9 cellular contexts compared by ENCODE assay signal in the genomic region with DNA sequence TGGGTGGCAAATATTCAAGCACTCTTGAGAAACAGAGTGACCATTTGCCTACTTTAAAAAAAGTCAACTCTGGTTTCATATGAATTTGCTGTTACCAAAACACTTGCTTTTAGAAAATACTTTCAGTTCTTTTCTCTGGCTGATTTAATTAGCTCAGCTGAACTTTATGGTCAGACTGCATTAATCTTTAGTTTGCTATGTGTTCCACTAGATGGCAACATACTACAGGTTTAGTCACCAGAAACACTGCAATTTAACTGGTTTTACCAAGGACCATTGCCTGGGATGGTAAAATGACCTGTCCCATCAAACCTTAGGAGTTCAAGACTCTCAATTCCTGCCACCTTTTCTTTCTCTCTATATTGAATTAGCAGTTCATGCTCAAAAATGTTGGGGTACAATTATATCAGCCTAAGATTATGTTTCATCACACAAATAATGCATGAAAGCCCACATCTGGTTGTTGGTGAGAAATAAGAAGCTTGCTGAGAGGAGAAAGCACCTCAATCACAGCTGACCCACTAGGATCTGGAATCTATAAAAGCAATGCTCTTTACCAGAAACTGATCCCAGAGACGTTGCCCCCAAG. TPM values are rescaled to one million over a fixed set of nuclear protein-coding genes. Genes with fewer than 3 reads are reported as not detected.
A peak's percentile ranks its signal among the peaks of the same experiment; 100 is the strongest.
DNase-seq lines count a peak whose midpoint lies in the region; ATAC-seq, FAIRE-seq and TF ChIP-seq lines count a peak whose summit lies in the region.
"Had no signal": no experiment of that assay in that cellular context is flagged by ENCODE, and none has a peak within 500 bp of the region (broad histone marks: within the 10 kb centered on the region; RNA-seq: fewer than 3 reads in every experiment).

No MANE protein-coding gene starts in this region.

- DNase-seq in DMS79 treated with DMSO at 0.1 percent for 48 hours (lab: John Stamatoyannopoulos, UW) (peak; percentile 23), DMS79 (lab: John Stamatoyannopoulos, UW) (no peak), HTR-8/SVneo (ENCODE audit: insufficient read length, low spot score) (peak; percentile 69), SK-N-DZ (ENCODE audit: low spot score) (peak; percentile 49), esophagus squamous epithelium (lab: John Stamatoyannopoulos, UW) (no peak), NK-92 (lab: John Stamatoyannopoulos, UW; ENCODE audit: unreplicated experiment) (no peak)

- H2AFZ ChIP-seq in neural cell (ENCODE audit: low read depth, low read length): no peak overlapping the region

- no peaks in the 10 kb centered on the region for H3K9me3 ChIP-seq in esophagus squamous epithelium
- no peaks in the 10 kb centered on the region for H3K9me3 ChIP-seq in neural cell (ENCODE audit: low read length)
- H3K9me3 ChIP-seq: BLaER1 treated with 17β-estradiol and CSF1 and Interleukin-3, amounts not matched to agents 10 nM and 100 nM had no signal

- TF ChIP-seq CTCF in esophagus squamous epithelium (IDR thresholded peaks at IDR 0.05): peak; percentile 24 to 72 (median 60)
- TF ChIP-seq CTCF in neural cell (IDR thresholded peaks at IDR 0.05; ENCODE audit: poor library complexity, severe bottlenecking): peak; percentile 90

- H3K36me3 ChIP-seq in esophagus squamous epithelium (peaks cover 0 to 40% (median 7%) of the 10 kb centered on the region in 3 donors), neural cell (ENCODE audit: insufficient read depth, low read length) (no peaks in the 10 kb centered on the region)
- H3K36me3 ChIP-seq: BLaER1 treated with 17β-estradiol and CSF1 and Interleukin-3, amounts not matched to agents 10 nM and 100 nM had no signal

- H3K4me2 ChIP-seq in neural cell (ENCODE audit: low read length): no peak overlapping the region
- H3K4me2 ChIP-seq: BLaER1 treated with 17β-estradiol and CSF1 and Interleukin-3, amounts not matched to agents 10 nM and 100 nM had no signal

- peaks cover 0 to 12% (median 0%) of the 10 kb centered on the region in 3 donors for H3K4me1 ChIP-seq in esophagus squamous epithelium
- H3K4me1 ChIP-seq: BLaER1 treated with 17β-estradiol and CSF1 and Interleukin-3, amounts not matched to agents 10 nM and 100 nM had no signal

- no peaks in the 10 kb centered on the region for H3K9me2 ChIP-seq in neural cell (ENCODE audit: insufficient read depth, low read length)

- TF ChIP-seq RAD21 in neural cell (conservative IDR thresholded peaks at IDR 0.05): peak; percentile 92

- H3K27ac ChIP-seq in esophagus squamous epithelium: no peak overlapping the region
- H3K27ac ChIP-seq in neural cell (ENCODE audit: low read length): no peak overlapping the region
- H3K27ac ChIP-seq: BLaER1 treated with 17β-estradiol and CSF1 and Interleukin-3, amounts not matched to agents 10 nM and 100 nM had no signal

- H4K20me1 ChIP-seq in neural cell (ENCODE audit: insufficient read depth): no peaks in the 10 kb centered on the region
- H4K20me1 ChIP-seq: BLaER1 treated with 17β-estradiol and CSF1 and Interleukin-3, amounts not matched to agents 10 nM and 100 nM had no signal

- H3F3A ChIP-seq in neural cell (ENCODE audit: insufficient read depth, low read length, poor library complexity, severe bottlenecking): no peaks in the 10 kb centered on the region

- H3K9ac ChIP-seq in neural cell (ENCODE audit: low read length): no peak overlapping the region

- peak; percentile 39 for ATAC-seq in GM19468 (IDR thresholded peaks at IDR 0.05; ENCODE audit: extremely low read depth, unreplicated experiment)

- TF ChIP-seq POLR2A in esophagus squamous epithelium (IDR thresholded peaks at IDR 0.05): no peak

- no peak for TF ChIP-seq EP300 in neural cell (conservative IDR thresholded peaks at IDR 0.05; ENCODE audit: poor library complexity, severe bottlenecking)

- H3K27me3 ChIP-seq in esophagus squamous epithelium (no peaks in the 10 kb centered on the region), neural cell (ENCODE audit: insufficient read depth, low read depth, low read length) (no peaks in the 10 kb centered on the region)
- H3K27me3 ChIP-seq: BLaER1 treated with 17β-estradiol and CSF1 and Interleukin-3, amounts not matched to agents 10 nM and 100 nM had no signal

- H3K4me3 ChIP-seq in esophagus squamous epithelium (no peak overlapping the region), neural cell (ENCODE audit: low read length) (no peak overlapping the region)
- H3K4me3 ChIP-seq: BLaER1 treated with 17β-estradiol and CSF1 and Interleukin-3, amounts not matched to agents 10 nM and 100 nM had no signal

- no peaks in the 10 kb centered on the region for H3K79me2 ChIP-seq in neural cell (replicated peaks; ENCODE audit: insufficient read depth, low read length)

- 20 to 46% methylated on average over 1 of the region's 1 CpG for WGBS in esophagus squamous epithelium, 2 donors

- no peak for FAIRE-seq in HTR-8/SVneo (lab: Jason Lieb, UNC)

- intact Hi-C loops in esophagus squamous epithelium (cut with DNase I): no loop called here

TF ChIP-seq in neural cell, 6 proteins besides CTCF, POLR2A, EP300 and RAD21:
- TF ChIP-seq TAF1 (IDR thresholded peaks at IDR 0.05; ENCODE audit: low read depth): no peak
- TF ChIP-seq SMC3 (conservative IDR thresholded peaks at IDR 0.05; ENCODE audit: poor library complexity): peak; percentile 92

RNA-seq across cellular contexts. Expression of a gene that starts 14.2 kb away (rescaled TPM):
- 1.3 and 1.4 TPM in 2 replicates for polyA plus RNA-seq in SK-N-DZ (2014; cell fraction: cytosol; rRNA removed)
- 2.4 and 3.3 TPM in 2 replicates for polyA plus RNA-seq in SK-N-DZ (2014; cell fraction: nucleus; rRNA removed)
- 10 to 100 TPM in 2 of 4 donors, 1 to 10 TPM in 2; 7.4 to 16.2 (median 10.2) TPM for total RNA-seq in esophagus squamous epithelium
- 9.2 and 11.4 TPM in 2 replicates for polyA plus RNA-seq in neural cell
- 17.0 and 21.4 TPM in 2 replicates for polyA minus RNA-seq in neural cell

RNA-seq across cellular contexts. Expression of a gene that starts 42.7 kb away (rescaled TPM):
- 1.8 and 3.7 TPM in 2 replicates for polyA plus RNA-seq in SK-N-DZ (2014; cell fraction: cytosol; rRNA removed)
- polyA plus RNA-seq in SK-N-DZ (2014; cell fraction: nucleus; rRNA removed): 1.8 TPM in 2 replicates
- total RNA-seq in esophagus squamous epithelium: 1 to 10 TPM; 2.1 to 3.6 (median 2.7) TPM
- polyA plus RNA-seq in neural cell: 67.8 and 69.4 TPM in 2 replicates
- 55.2 and 59.6 TPM in 2 replicates for polyA minus RNA-seq in neural cell

Comparison
In these comparisons a context has a peak if more than half of its experiments do, and no peak if none do; other contexts are left out.
1. DNase-seq: peak in DMS79 treated with DMSO at 0.1 percent for 48 hours (single experiment), HTR-8/SVneo (single experiment) and SK-N-DZ (single experiment); none in DMS79 (single experiment), esophagus squamous epithelium (single experiment) and NK-92 (single experiment).